ENCODE assay signal across 11 cellular contexts in genomic region chr4:151882072-151882803, GRCh38.
DNase-seq lines count a peak whose midpoint lies in the region; ATAC-seq lines count a peak whose summit lies in the region.
"Had no signal": no experiment of that assay in that cellular context is flagged by ENCODE, and none has a peak within 500 bp of the region (broad histone marks: within the 10 kb centered on the region; RNA-seq: fewer than 3 reads in every experiment).

No MANE protein-coding gene starts in this region.

- no peaks in the 10 kb centered on the region for H3K9me3 Mint-ChIP-seq in activated T-cell treated with anti-CD3 and anti-CD28 coated beads, Interleukin-2, amount 50 U/mL, for 24 hours
- peaks cover 0 to 2% of the 10 kb centered on the region in 2 donors for H3K9me3 Mint-ChIP-seq in stimulated activated naive B cell treated with anti-CD40 and anti-IgM and Interleukin-4, amounts not matched to agents 10 μg/mL and 1 μg/mL and 100 μg/mL, for 72 hours

- peaks cover 41% of the 10 kb centered on the region for H3K4me1 Mint-ChIP-seq in activated T-cell treated with anti-CD3 and anti-CD28 coated beads, Interleukin-2, amount 50 U/mL, for 24 hours (ENCODE audit: low read depth)
- peaks cover 0 to 18% of the 10 kb centered on the region in 2 donors for H3K4me1 Mint-ChIP-seq in stimulated activated naive B cell treated with anti-CD40 and anti-IgM and Interleukin-4, amounts not matched to agents 10 μg/mL and 1 μg/mL and 100 μg/mL, for 72 hours

- DNase-seq in activated T-cell treated with anti-CD3 and anti-CD28 coated beads, Interleukin-2, amount 50 U/mL, for 24 hours: no peak
- DNase-seq in activated T-cell treated with anti-CD3 and anti-CD28 coated beads for 4 hours: no peak
- DNase-seq in stimulated activated naive B cell treated with anti-CD40 and anti-IgM and Interleukin-4, amounts not matched to agents 10 μg/mL and 1 μg/mL and 100 μg/mL, for 72 hours: no peak
- DNase-seq in inferior parietal cortex (ENCODE audit: extremely low spot score): no peak
- no peak for DNase-seq in NCI-H2029 (lab: John Stamatoyannopoulos, UW)
- DNase-seq in SW480 (ENCODE audit: low spot score): no peak
- DNase-seq: caudate nucleus, SHP77 treated with DMSO at 0.1 percent for 48 hours, sigmoid colon had no signal

- no peaks in the 10 kb centered on the region for H3K36me3 Mint-ChIP-seq in activated T-cell treated with anti-CD3 and anti-CD28 coated beads, Interleukin-2, amount 50 U/mL, for 24 hours (ENCODE audit: low read depth)
- H3K36me3 Mint-ChIP-seq in stimulated activated naive B cell treated with anti-CD40 and anti-IgM and Interleukin-4, amounts not matched to agents 10 μg/mL and 1 μg/mL and 100 μg/mL, for 72 hours: peaks cover 0 to 2% of the 10 kb centered on the region in 2 donors

- ATAC-seq in GM21619 (IDR thresholded peaks at IDR 0.05; ENCODE audit: unreplicated experiment) (peak; percentile 67), HG03342 (IDR thresholded peaks at IDR 0.05; ENCODE audit: unreplicated experiment) (peak; percentile 59)
- ATAC-seq in stimulated activated naive B cell treated with anti-CD40 and anti-IgM and Interleukin-4, amounts not matched to agents 10 μg/mL and 1 μg/mL and 100 μg/mL, for 72 hours (replicated peaks): peak; percentile 41 to 76

- peak overlapping the region; percentile 1 for H3K4me3 Mint-ChIP-seq in activated T-cell treated with anti-CD3 and anti-CD28 coated beads, Interleukin-2, amount 50 U/mL, for 24 hours
- H3K4me3 Mint-ChIP-seq in stimulated activated naive B cell treated with anti-CD40 and anti-IgM and Interleukin-4, amounts not matched to agents 10 μg/mL and 1 μg/mL and 100 μg/mL, for 72 hours: no peak overlapping the region

- peak overlapping the region; percentile 91 for H3K27ac Mint-ChIP-seq in activated T-cell treated with anti-CD3 and anti-CD28 coated beads, Interleukin-2, amount 50 U/mL, for 24 hours
- H3K27ac Mint-ChIP-seq in stimulated activated naive B cell treated with anti-CD40 and anti-IgM and Interleukin-4, amounts not matched to agents 10 μg/mL and 1 μg/mL and 100 μg/mL, for 72 hours: peak overlapping the region; percentile 56

- H3K27me3 Mint-ChIP-seq in activated T-cell treated with anti-CD3 and anti-CD28 coated beads, Interleukin-2, amount 50 U/mL, for 24 hours: no peaks in the 10 kb centered on the region
- H3K27me3 Mint-ChIP-seq in stimulated activated naive B cell treated with anti-CD40 and anti-IgM and Interleukin-4, amounts not matched to agents 10 μg/mL and 1 μg/mL and 100 μg/mL, for 72 hours: no peaks in the 10 kb centered on the region
